16 cellular contexts compared by ENCODE assay signal in the genomic region with DNA sequence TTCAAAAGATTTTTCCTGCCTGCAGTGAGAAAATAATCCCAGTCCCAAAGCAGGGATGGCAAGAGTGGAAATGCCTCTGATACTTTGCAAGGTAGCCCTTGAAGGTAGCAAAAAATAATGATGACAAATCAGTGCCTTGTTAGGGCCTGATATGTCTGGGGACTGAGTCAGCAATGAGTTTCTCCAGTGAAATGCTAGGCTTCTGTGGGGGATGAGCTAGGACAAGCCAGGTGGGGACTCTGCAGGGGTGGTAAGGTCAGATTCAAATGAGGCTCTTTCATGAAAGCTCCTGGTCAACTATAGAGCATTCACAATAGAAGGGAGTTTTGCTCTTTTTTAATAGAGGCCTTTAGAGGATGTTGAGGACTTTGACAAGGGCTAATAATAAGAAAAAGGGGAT.
DNase-seq lines count a peak whose midpoint lies in the region; ATAC-seq and TF ChIP-seq lines count a peak whose summit lies in the region.
"Had no signal": no experiment of that assay in that cellular context is flagged by ENCODE, and none has a peak within 500 bp of the region (broad histone marks: within the 10 kb centered on the region; RNA-seq: fewer than 3 reads in every experiment).

No MANE protein-coding gene starts in this region.

- peaks cover 6% of the 10 kb centered on the region for H3K9me3 Mint-ChIP-seq in HFFc6
- peaks cover 34% of the 10 kb centered on the region for H3K9me3 Mint-ChIP-seq in WTC11
- H3K9me3 Mint-ChIP-seq in stimulated activated naive CD8-positive, alpha-beta T cell treated with anti-CD3 and anti-CD28 coated beads, Interleukin-15, amount 100 ng/mL, for 72 hours = peaks cover 21 to 26% of the 10 kb centered on the region in 2 donors

- peaks cover 3% of the 10 kb centered on the region; the same call in 1 of the 2 replicates for H3K27me3 Mint-ChIP-seq in HFFc6 (ENCODE audit: insufficient read depth)
- 0 out of 2 replicates have a peak, but pooled peaks cover 3% of the 10 kb centered on the region for H3K27me3 Mint-ChIP-seq in WTC11 (ENCODE audit: low read depth)
- peaks cover 9% of the 10 kb centered on the region for H3K27me3 Mint-ChIP-seq in stimulated activated naive CD8-positive, alpha-beta T cell treated with anti-CD3 and anti-CD28 coated beads, Interleukin-15, amount 100 ng/mL, for 72 hours

- H3K4me1 Mint-ChIP-seq in HFFc6 (ENCODE audit: low read depth) = peaks cover 50% of the 10 kb centered on the region
- peaks cover 50% of the 10 kb centered on the region for H3K4me1 Mint-ChIP-seq in WTC11
- H3K4me1 Mint-ChIP-seq in stimulated activated naive CD8-positive, alpha-beta T cell treated with anti-CD3 and anti-CD28 coated beads, Interleukin-15, amount 100 ng/mL, for 72 hours = peaks cover 28% of the 10 kb centered on the region

- DNase-seq in EH (ENCODE audit: low read depth) (peak; percentile 29), HFFc6 (peak; percentile 23), WTC11 (ENCODE audit: low spot score) (no peak), kidney glomerular epithelial cell (lab: John Stamatoyannopoulos, UW) (peak; percentile 75), NCI-H1436 treated with DMSO at 0.1 percent for 48 hours (lab: John Stamatoyannopoulos, UW) (no peak)
- no peak for DNase-seq in stimulated activated naive CD8-positive, alpha-beta T cell treated with anti-CD3 and anti-CD28 coated beads, Interleukin-15, amount 100 ng/mL, for 72 hours
- DNase-seq: activated CD4-positive, alpha-beta T cell treated with anti-CD3 and anti-CD28 coated beads for 4 hours; activated T-cell treated with anti-CD3 and anti-CD28 coated beads for 4 hours; CD4-positive, CD25-positive, alpha-beta regulatory T cell; erythroblast; left colon; NCI-H2029 treated with DMSO at 0.1 percent for 48 hours; NCI-H526 treated with DMSO at 0.1 percent for 48 hours; stimulated activated CD4-positive, alpha-beta T cell treated with anti-CD3 and anti-CD28 coated beads, Interleukin-15, amount 100 ng/mL, for 24 hours had no signal

- H3K27ac Mint-ChIP-seq in HFFc6 = peak overlapping the region; percentile 6; the same call in 1 of the 2 replicates
- peak overlapping the region; percentile 47; the same call in 1 of the 2 replicates for H3K27ac Mint-ChIP-seq in WTC11
- no peak overlapping the region for H3K27ac Mint-ChIP-seq in stimulated activated naive CD8-positive, alpha-beta T cell treated with anti-CD3 and anti-CD28 coated beads, Interleukin-15, amount 100 ng/mL, for 72 hours
- H3K27ac Mint-ChIP-seq: T-helper 2 cell treated with Interferon-gamma antibody and Interleukin-4, amounts not matched to agents 5 μg/mL and 100 μg/mL, for 36 hours had no signal

- POLR2A ChIA-PET in WTC11 (lab: Charles Lee) = interaction anchor here (0.6 kb wide), 1 partner anchor 23 kb away, joined by 3 read pairs; no protein-coding TSS in a partner anchor

- TF ChIP-seq CTCF in HFFc6 (IDR thresholded peaks at IDR 0.05) = no peak
- TF ChIP-seq CTCF in WTC11 (IDR thresholded peaks at IDR 0.05) = no peak

- peak; percentile 78 for ATAC-seq in WTC11
- ATAC-seq in HG03469 (IDR thresholded peaks at IDR 0.05; ENCODE audit: unreplicated experiment) = no peak
- no peak for ATAC-seq in stimulated activated naive CD8-positive, alpha-beta T cell treated with anti-CD3 and anti-CD28 coated beads, Interleukin-15, amount 100 ng/mL, for 72 hours
- ATAC-seq: left colon had no signal

- CTCF ChIA-PET in WTC11 (lab: Charles Lee) = interaction anchor here (0.5 to 3.7 kb wide), 7 partner anchors 13 to 208 kb away, joined by 3 to 33 read pairs (median 5); no protein-coding TSS in a partner anchor

- H3K4me3 Mint-ChIP-seq in HFFc6 (peak overlapping the region; percentile 28; the same call in 1 of the 2 replicates), WTC11 (0 out of 2 replicates have a peak overlapping the region, but pooled peaks have one; percentile 22)
- no peak overlapping the region for H3K4me3 Mint-ChIP-seq in stimulated activated naive CD8-positive, alpha-beta T cell treated with anti-CD3 and anti-CD28 coated beads, Interleukin-15, amount 100 ng/mL, for 72 hours
- H3K4me3 Mint-ChIP-seq: CD4-positive, CD25-positive, alpha-beta regulatory T cell; T-helper 2 cell treated with Interferon-gamma antibody and Interleukin-4, amounts not matched to agents 5 μg/mL and 100 μg/mL, for 36 hours had no signal

- H3K36me3 Mint-ChIP-seq in HFFc6 (ENCODE audit: low read depth) = peaks cover 5% of the 10 kb centered on the region; the same call in 1 of the 2 replicates
- H3K36me3 Mint-ChIP-seq in WTC11 = peaks cover 31% of the 10 kb centered on the region
- H3K36me3 Mint-ChIP-seq: CD4-positive, CD25-positive, alpha-beta regulatory T cell had no signal

TF ChIP-seq in WTC11, 78 proteins besides CTCF, POLR2A, EP300 and RAD21:
- TF ChIP-seq ZNF219 (CRISPR knock-in tag; IDR thresholded peaks at IDR 0.05; ENCODE audit: borderline replicate concordance) (no peak), FOXP1 (CRISPR knock-in tag; IDR thresholded peaks at IDR 0.05; ENCODE audit: borderline replicate concordance) (no peak), ETV6 (CRISPR knock-in tag; IDR thresholded peaks at IDR 0.05) (no peak), ZNF671 (CRISPR knock-in tag; IDR thresholded peaks at IDR 0.05) (no peak), RELA (CRISPR knock-in tag; IDR thresholded peaks at IDR 0.05; ENCODE audit: borderline replicate concordance) (no peak), NR2C2 (CRISPR knock-in tag; IDR thresholded peaks at IDR 0.05) (no peak), NR3C1 (CRISPR knock-in tag; conservative IDR thresholded peaks at IDR 0.05; ENCODE audit: low read depth) (no peak), CBFB (CRISPR knock-in tag; IDR thresholded peaks at IDR 0.05; ENCODE audit: low read depth) (no peak), FOXJ3 (CRISPR knock-in tag; IDR thresholded peaks at IDR 0.05; ENCODE audit: borderline replicate concordance) (no peak), ATF1 (CRISPR knock-in tag; IDR thresholded peaks at IDR 0.05) (no peak)
- TF ChIP-seq, protein P1, sequence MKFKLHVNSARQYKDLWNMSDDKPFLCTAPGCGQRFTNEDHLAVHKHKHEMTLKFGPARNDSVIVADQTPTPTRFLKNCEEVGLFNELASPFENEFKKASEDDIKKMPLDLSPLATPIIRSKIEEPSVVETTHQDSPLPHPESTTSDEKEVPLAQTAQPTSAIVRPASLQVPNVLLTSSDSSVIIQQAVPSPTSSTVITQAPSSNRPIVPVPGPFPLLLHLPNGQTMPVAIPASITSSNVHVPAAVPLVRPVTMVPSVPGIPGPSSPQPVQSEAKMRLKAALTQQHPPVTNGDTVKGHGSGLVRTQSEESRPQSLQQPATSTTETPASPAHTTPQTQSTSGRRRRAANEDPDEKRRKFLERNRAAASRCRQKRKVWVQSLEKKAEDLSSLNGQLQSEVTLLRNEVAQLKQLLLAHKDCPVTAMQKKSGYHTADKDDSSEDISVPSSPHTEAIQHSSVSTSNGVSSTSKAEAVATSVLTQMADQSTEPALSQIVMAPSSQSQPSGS (CRISPR knock-in tag; IDR thresholded peaks at IDR 0.05; ENCODE audit: borderline replicate concordance, low read depth) = no peak

Comparison
In these comparisons a context has a peak if more than half of its experiments do, and no peak if none do; other contexts are left out.
1. DNase-seq: peak in EH (single experiment), HFFc6 (single experiment) and kidney glomerular epithelial cell (single experiment); none in WTC11 (single experiment), NCI-H1436 treated with DMSO at 0.1 percent for 48 hours (single experiment) and stimulated activated naive CD8-positive, alpha-beta T cell treated with anti-CD3 and anti-CD28 coated beads, Interleukin-15, amount 100 ng/mL, for 72 hours (0 of 2).
2. H3K27ac Mint-ChIP-seq: peak in HFFc6 (single experiment) and WTC11 (single experiment); none in stimulated activated naive CD8-positive, alpha-beta T cell treated with anti-CD3 and anti-CD28 coated beads, Interleukin-15, amount 100 ng/mL, for 72 hours (0 of 2).
3. H3K4me3 Mint-ChIP-seq: peak in HFFc6 (single experiment) and WTC11 (single experiment); none in stimulated activated naive CD8-positive, alpha-beta T cell treated with anti-CD3 and anti-CD28 coated beads, Interleukin-15, amount 100 ng/mL, for 72 hours (0 of 2).